In genomic region chr16:252366-253337, GRCh38 we compare ENCODE assay signal across 1 cellular context.
TF ChIP-seq lines count a peak whose summit lies in the region.

No MANE protein-coding gene starts in this region.

TF ChIP-seq in K562, 482 proteins besides CTCF, POLR2A, EP300 and RAD21 (continued from another document and continues in another):
- TF ChIP-seq SPI1 (IDR thresholded peaks at IDR 0.05; ENCODE audit: borderline replicate concordance, low read depth, low read length), result peak; percentile 74
- TF ChIP-seq ZNF668 (CRISPR knock-in tag; IDR thresholded peaks at IDR 0.05), result no peak
- no peak for TF ChIP-seq MAX (CRISPR knock-in tag; IDR thresholded peaks at IDR 0.05)
- peak; percentile 85; the same call in 1 of the 2 replicates for TF ChIP-seq TCF7 (IDR thresholded peaks at IDR 0.05; ENCODE audit: borderline replicate concordance)
- no peak for TF ChIP-seq ZBTB49 (CRISPR knock-in tag; IDR thresholded peaks at IDR 0.05; ENCODE audit: borderline replicate concordance)
- TF ChIP-seq ERF (CRISPR knock-in tag; IDR thresholded peaks at IDR 0.05), result no peak
- no peak for TF ChIP-seq ZNF512 (tag; IDR thresholded peaks at IDR 0.05)
- no peak for TF ChIP-seq BRF2 (IDR thresholded peaks at IDR 0.05; ENCODE audit: borderline replicate concordance, insufficient read depth, insufficient read length)
- TF ChIP-seq ESRRA (IDR thresholded peaks at IDR 0.05; ENCODE audit: borderline replicate concordance, low read depth), result peak; percentile 72; the same call in 1 of the 2 replicates
- TF ChIP-seq BMI1 (IDR thresholded peaks at IDR 0.05; ENCODE audit: low read length), result no peak
- TF ChIP-seq RBM22 (IDR thresholded peaks at IDR 0.05; ENCODE audit: low read depth, low read length, poor library complexity, severe bottlenecking), result no peak
- TF ChIP-seq TARDBP (IDR thresholded peaks at IDR 0.05), result no peak
- no peak for TF ChIP-seq SAP30 (IDR thresholded peaks at IDR 0.05; ENCODE audit: borderline replicate concordance, insufficient read depth, low read depth, low read length, poor library complexity, severe bottlenecking)
- TF ChIP-seq HDAC2 (IDR thresholded peaks at IDR 0.05), result peak; percentile 67
- no peak for TF ChIP-seq NEUROD1 (IDR thresholded peaks at IDR 0.05; ENCODE audit: borderline replicate concordance, low read depth, low read length, partially characterized antibody)
- peak; percentile 57; the same call in 1 of the 2 replicates for TF ChIP-seq CREB3 (tag; conservative IDR thresholded peaks at IDR 0.05; ENCODE audit: low read depth)
- TF ChIP-seq ZBTB2 (IDR thresholded peaks at IDR 0.05), result 0 out of 2 replicates have a peak, but pooled peaks have one; percentile 53
- no peak for TF ChIP-seq PHB (CRISPR knock-in tag; IDR thresholded peaks at IDR 0.05)
- no peak for TF ChIP-seq PRMT5 (CRISPR knock-in tag; IDR thresholded peaks at IDR 0.05)
- peak; percentile 50; the same call in 1 of the 2 replicates for TF ChIP-seq MEF2D (tag; conservative IDR thresholded peaks at IDR 0.05; ENCODE audit: low read depth)
- 0 out of 2 replicates have a peak, but pooled peaks have one; percentile 39 for TF ChIP-seq ZNF583 (CRISPR knock-in tag; IDR thresholded peaks at IDR 0.05)
- peak; percentile 63 for TF ChIP-seq SOX6 (IDR thresholded peaks at IDR 0.05)
- TF ChIP-seq ZNF354B (CRISPR knock-in tag; IDR thresholded peaks at IDR 0.05), result no peak
- TF ChIP-seq EGR1 (conservative IDR thresholded peaks at IDR 0.05), result peak; percentile 35; the same call in 1 of the 2 replicates
- TF ChIP-seq ZBTB7A (IDR thresholded peaks at IDR 0.05; ENCODE audit: borderline replicate concordance, control insufficient read depth, low read depth, low read length), result peak; percentile 45; the same call in 1 of the 2 replicates
- no peak for TF ChIP-seq ZNF655 (CRISPR knock-in tag; IDR thresholded peaks at IDR 0.05)
- no peak; the same call in 1 of the 2 replicates for TF ChIP-seq JUND (IDR thresholded peaks at IDR 0.05; ENCODE audit: borderline replicate concordance, low read depth, low read length)
- TF ChIP-seq JUND (tag; IDR thresholded peaks at IDR 0.05; ENCODE audit: borderline replicate concordance, low read depth, low read length), result peak; percentile 46; the same call in 1 of the 3 replicates
- TF ChIP-seq NBN (IDR thresholded peaks at IDR 0.05; ENCODE audit: low read depth), result 0 out of 2 replicates have a peak, but pooled peaks have one; percentile 23
- no peak for TF ChIP-seq ELK1 (CRISPR knock-in tag; IDR thresholded peaks at IDR 0.05)
- no peak for TF ChIP-seq CREB5 (CRISPR knock-in tag; IDR thresholded peaks at IDR 0.05)
- TF ChIP-seq SNAPC5 (CRISPR knock-in tag; IDR thresholded peaks at IDR 0.05), result no peak
- peak; percentile 73; the same call in 1 of the 2 replicates for TF ChIP-seq CTBP1 (IDR thresholded peaks at IDR 0.05; ENCODE audit: borderline replicate concordance)
- TF ChIP-seq SMAD4 (CRISPR knock-in tag; conservative IDR thresholded peaks at IDR 0.05), result 0 out of 2 replicates have a peak, but pooled peaks have one; percentile 29
- no peak for TF ChIP-seq DLX4 (CRISPR knock-in tag; IDR thresholded peaks at IDR 0.05)
- TF ChIP-seq PKNOX1 (IDR thresholded peaks at IDR 0.05), result no peak
- no peak for TF ChIP-seq SP1 (CRISPR knock-in tag; IDR thresholded peaks at IDR 0.05)
- TF ChIP-seq E4F1 (CRISPR knock-in tag; IDR thresholded peaks at IDR 0.05; ENCODE audit: borderline replicate concordance), result no peak
- TF ChIP-seq ETV1 (tag; conservative IDR thresholded peaks at IDR 0.05; ENCODE audit: low read depth), result peak; percentile 43
